33 cellular contexts compared by ENCODE assay signal in genomic region chr10:111745982-111746381, GRCh38.
"Had no signal": no experiment of that assay in that cellular context is flagged by ENCODE, and none has a peak within 500 bp of the region (broad histone marks: within the 10 kb centered on the region; RNA-seq: fewer than 3 reads in every experiment).

No MANE protein-coding gene starts in this region.

- H3K27ac ChIP-seq: adrenal gland, ascending aorta, body of pancreas, brain microvascular endothelial cell, breast epithelium, cardiac muscle cell had no signal

- H3K27me3 ChIP-seq: adrenal gland, ascending aorta, body of pancreas, brain microvascular endothelial cell, breast epithelium, cardiac muscle cell had no signal

- H3K9me3 ChIP-seq: adrenal gland, ascending aorta, body of pancreas, breast epithelium had no signal

- DNase-seq: activated effector memory CD4-positive, alpha-beta T cell treated with anti-CD3 and anti-CD28 coated beads, Interleukin-2, amount 50 U/mL, for 16 hours; activated effector memory CD4-positive, alpha-beta T cell treated with Interleukin-2 at 50 U/mL for 16 hours; activated gamma-delta T cell; activated gamma-delta T cell treated with Interleukin-2 at 50 U/mL for 16 hours; activated naive CD4-positive, alpha-beta T cell; activated naive CD4-positive, alpha-beta T cell treated with anti-CD3 and anti-CD28 coated beads for 36 hours; activated naive CD4-positive, alpha-beta T cell treated with anti-CD3 and anti-CD28 coated beads, Interleukin-2, amount 10 ng/mL, durations not matched to agents 7 days and 5 days; activated naive CD4-positive, alpha-beta T cell treated with anti-CD3 and anti-CD28 coated beads, Interleukin-2, amount 50 U/mL, for 16 hours; activated naive CD4-positive, alpha-beta T cell treated with Interleukin-2 at 50 U/mL for 16 hours; activated naive CD8-positive, alpha-beta T cell treated with anti-CD3 and anti-CD28 coated beads for 36 hours; activated naive CD8-positive, alpha-beta T cell treated with anti-CD3 and anti-CD28 coated beads, Interleukin-2, amount 10 ng/mL, durations not matched to agents 7 days and 5 days; activated naive CD8-positive, alpha-beta T cell treated with anti-CD3 and anti-CD28 coated beads, Interleukin-2, amount 50 U/mL, for 24 hours; activated T-cell treated with anti-CD3 and anti-CD28 coated beads, Interleukin-2, amount 50 U/mL, for 1 hour; activated T-cell treated with anti-CD3 and anti-CD28 coated beads, Interleukin-2, amount 50 U/mL, for 24 hours; activated T-cell treated with anti-CD3 and anti-CD28 coated beads, Interleukin-2, amount 50 U/mL, for 4 hours; activated T-cell treated with anti-CD3 and anti-CD28 coated beads, Interleukin-2, amount 50 U/mL, for 48 hours; activated T-cell treated with anti-CD3 and anti-CD28 coated beads, Interleukin-2, amount 50 U/mL, for 72 hours; adrenal gland; amniotic stem cell; amygdala; anterior cingulate cortex; aorta; body of pancreas; brain microvascular endothelial cell; central memory CD4-positive, alpha-beta T cell; cerebellar nuclear complex had no signal

- H3K36me3 ChIP-seq: adrenal gland, ascending aorta, brain microvascular endothelial cell, breast epithelium, cardiac muscle cell had no signal

- H3K4me3 ChIP-seq: adrenal gland, ascending aorta, body of pancreas, breast epithelium, cardiac muscle cell had no signal

- FAIRE-seq: astrocyte, bronchial epithelial cell had no signal

- ATAC-seq: activated naive CD4-positive, alpha-beta T cell treated with anti-CD3 and anti-CD28 coated beads, Interleukin-2, amount 50 U/mL, for 72 hours; activated naive CD8-positive, alpha-beta T cell treated with anti-CD3 and anti-CD28 coated beads, Interleukin-2, amount 50 U/mL, for 24 hours; activated T-cell treated with anti-CD3 and anti-CD28 coated beads, Interleukin-2, amount 50 U/mL, for 4 hours; activated T-cell treated with anti-CD3 and anti-CD28 coated beads, Interleukin-2, amount 50 U/mL, for 72 hours; activated T-helper 17 cell treated with anti-CD3 and anti-CD28 coated beads, Interleukin-2, amount 50 U/mL, for 72 hours; body of pancreas had no signal

- H3K4me1 ChIP-seq: adrenal gland, ascending aorta, body of pancreas, breast epithelium had no signal
